13 cellular contexts compared by ENCODE assay signal in the genomic region with DNA sequence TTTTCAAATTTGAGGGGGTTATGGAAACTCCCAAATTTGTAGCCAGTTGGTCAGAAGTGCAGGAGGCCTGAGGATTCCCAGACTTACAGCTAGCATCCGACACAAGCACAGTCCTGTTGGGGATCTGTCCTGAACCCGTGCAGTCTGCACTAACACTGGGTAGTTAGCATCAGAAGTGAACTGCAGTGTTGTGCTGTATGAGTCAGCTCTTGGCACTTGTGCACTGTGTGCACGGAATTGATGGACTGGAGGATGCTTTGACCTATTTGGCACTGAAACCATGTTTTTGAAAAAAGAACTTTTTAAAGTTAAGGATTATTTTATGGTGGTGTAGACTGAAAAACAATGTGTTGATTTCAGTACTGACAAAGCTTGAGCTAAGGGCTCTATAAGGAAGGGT.
A peak's percentile ranks its signal among the peaks of the same experiment; 100 is the strongest.
DNase-seq lines count a peak whose midpoint lies in the region; ATAC-seq and TF ChIP-seq lines count a peak whose summit lies in the region.
"Had no signal": no experiment of that assay in that cellular context is flagged by ENCODE, and none has a peak within 500 bp of the region (broad histone marks: within the 10 kb centered on the region; RNA-seq: fewer than 3 reads in every experiment).

No MANE protein-coding gene starts in this region.

- no TSS peak for BruUV-seq in IMR-90 (replicated peaks; lab: Mats Ljungman, UMichigan)

- H2BK120ac ChIP-seq in IMR-90 (ENCODE audit: low read depth, low read length) = no peak overlapping the region

- H3K18ac ChIP-seq in IMR-90 (ENCODE audit: low read depth, low read length) = no peak overlapping the region

- H3K9me3 Mint-ChIP-seq in chondrocyte (ENCODE audit: low read depth) = no peaks in the 10 kb centered on the region
- H3K9me3 Mint-ChIP-seq: activated naive CD8-positive, alpha-beta T cell treated with anti-CD3 and anti-CD28 coated beads, Interleukin-2, amount 50 U/mL, for 24 hours; H9; T-helper 2 cell treated with Interferon-gamma antibody and Interleukin-4, amounts not matched to agents 5 μg/mL and 100 μg/mL, for 36 hours had no signal

- no peak for TF ChIP-seq CTCF in IMR-90 (conservative IDR thresholded peaks at IDR 0.05; ENCODE audit: low read depth, low read length)
- TF ChIP-seq CTCF in chondrocyte (IDR thresholded peaks at IDR 0.05) = no peak
- TF ChIP-seq CTCF in thoracic aorta (IDR thresholded peaks at IDR 0.05) = no peak

- H2AK5ac ChIP-seq in IMR-90 (ENCODE audit: low read depth, low read length) = no peak overlapping the region

- H3K14ac ChIP-seq in IMR-90 (replicated peaks; ENCODE audit: low read depth, low read length) = no peak overlapping the region

- H3K56ac ChIP-seq in IMR-90 (ENCODE audit: extremely low read depth, insufficient read depth, low read length) = no peak overlapping the region

- no peak overlapping the region for H2BK15ac ChIP-seq in IMR-90 (ENCODE audit: low read depth, low read length)

- no peak overlapping the region for H3K23ac ChIP-seq in IMR-90 (ENCODE audit: low read depth, low read length)

- no CpG with 5 or more reads among the region's 3 CpGs for WGBS in IMR-90 (ENCODE audit: extremely low coverage in 2 of 2, insufficient read length in 1 of 2), 2 experiments

- intact Hi-C loops in IMR-90 (cut with micrococcal nuclease) = no loop called here

- no peaks in the 10 kb centered on the region for H3K27me3 Mint-ChIP-seq in chondrocyte (ENCODE audit: low read depth)
- H3K27me3 Mint-ChIP-seq: natural killer cell treated with Interleukin-12 subunit alpha and Interleukin-12 subunit beta and Interleukin-15 and Interleukin-18, amount 100 ng/mL, for 72 hours had no signal

- H3K4ac ChIP-seq in IMR-90 (ENCODE audit: low read depth, low read length) = no peak overlapping the region

- no peaks in the 10 kb centered on the region; the same call in 1 of the 2 replicates for H3K4me1 ChIP-seq in IMR-90 (ENCODE audit: control insufficient read depth, insufficient read depth, low read length)
- peaks cover 10 to 27% of the 10 kb centered on the region in 2 donors for H3K4me1 ChIP-seq in thoracic aorta (ENCODE audit: control insufficient read depth in 1 of 2, low read depth in 2 of 2)

- no peaks in the 10 kb centered on the region for H3K9me1 ChIP-seq in IMR-90 (ENCODE audit: insufficient read depth, low read length)

- H3K27ac Mint-ChIP-seq in chondrocyte (ENCODE audit: unreplicated experiment) = peak overlapping the region; percentile 12
- H3K27ac Mint-ChIP-seq: activated naive CD8-positive, alpha-beta T cell treated with anti-CD3 and anti-CD28 coated beads, Interleukin-2, amount 50 U/mL, for 24 hours; H9; natural killer cell treated with Interleukin-12 subunit alpha and Interleukin-12 subunit beta and Interleukin-15 and Interleukin-18, amount 100 ng/mL, for 72 hours; T-helper 2 cell treated with Interferon-gamma antibody and Interleukin-4, amounts not matched to agents 5 μg/mL and 100 μg/mL, for 36 hours had no signal

- ATAC-seq in IMR-90 (ENCODE audit: low read depth) (peak; percentile 89), left lobe of liver (peak; percentile 38), thoracic aorta (ENCODE audit: insufficient number of reproducible peaks, low FRiP score, low read depth) (peak; percentile 47), HG02571 (IDR thresholded peaks at IDR 0.05; ENCODE audit: unreplicated experiment) (no peak)
- ATAC-seq: activated naive CD8-positive, alpha-beta T cell treated with anti-CD3 and anti-CD28 coated beads, Interleukin-2, amount 50 U/mL, for 24 hours; natural killer cell treated with Interleukin-12 subunit alpha and Interleukin-12 subunit beta and Interleukin-15 and Interleukin-18, amount 100 ng/mL, for 72 hours had no signal

- CTCF ChIA-PET in IMR-90 (lab: Yijun Ruan, JAX) = interaction anchor here (0.8 to 1.2 kb wide), 2 partner anchors 16 to 460 kb away, joined by 3 read pairs; no protein-coding TSS in a partner anchor

- no peak overlapping the region for H4K91ac ChIP-seq in IMR-90 (ENCODE audit: insufficient read depth, low read depth, low read length)

- no peak for TF ChIP-seq POLR2A in IMR-90 (IDR thresholded peaks at IDR 0.05; ENCODE audit: low read depth, low read length)

- H3K27me3 ChIP-seq in IMR-90 (ENCODE audit: control insufficient read depth, insufficient read depth, low read length) (no peaks in the 10 kb centered on the region; the same call in 1 of the 2 replicates), thoracic aorta (replicated peaks; ENCODE audit: insufficient read depth) (no peaks in the 10 kb centered on the region)

- H3K36me3 ChIP-seq in IMR-90 (ENCODE audit: control insufficient read depth, insufficient read depth, low read length) = no peaks in the 10 kb centered on the region
- no peaks in the 10 kb centered on the region for H3K36me3 ChIP-seq in thoracic aorta

- H3K9me3 ChIP-seq in IMR-90 (ENCODE audit: control insufficient read depth, insufficient read depth, low read length) (no peaks in the 10 kb centered on the region), thoracic aorta (no peaks in the 10 kb centered on the region)

- no peak overlapping the region for H2AFZ ChIP-seq in IMR-90 (replicated peaks; ENCODE audit: low read length, poor library complexity)

- H3K4me2 ChIP-seq in IMR-90 (ENCODE audit: low read depth, low read length) = no peak overlapping the region

- H2BK5ac ChIP-seq in IMR-90 (ENCODE audit: low read depth, low read length, poor library complexity, severe bottlenecking) = no peak overlapping the region

- no peak overlapping the region for H4K8ac ChIP-seq in IMR-90 (ENCODE audit: low read depth in 2 of 2, low read length in 2 of 2)

- no peak overlapping the region for H3K9ac ChIP-seq in IMR-90 (ENCODE audit: low read depth, low read length)

- H3K4me1 Mint-ChIP-seq in chondrocyte (ENCODE audit: low read depth) = peaks cover 58% of the 10 kb centered on the region
- H3K4me1 Mint-ChIP-seq: activated naive CD8-positive, alpha-beta T cell treated with anti-CD3 and anti-CD28 coated beads, Interleukin-2, amount 50 U/mL, for 24 hours had no signal

- dilution Hi-C loops in IMR-90 (cut with HindIII; ENCODE audit: low sequenced_read_pairs, unreplicated experiment) = no loop called here

- H3K79me1 ChIP-seq in IMR-90 (ENCODE audit: low read depth in 1 of 2, low read length in 2 of 2) = no peaks in the 10 kb centered on the region

- H4K5ac ChIP-seq in IMR-90 (ENCODE audit: low read depth, low read length) = no peak overlapping the region

- POLR2A ChIA-PET in IMR-90 (lab: Charles Lee; ENCODE audit: unreplicated experiment) = no interaction called here

- H3K4me3 ChIP-seq in IMR-90 (ENCODE audit: insufficient read depth, low read depth, low read length) (no peak overlapping the region), thoracic aorta (no peak overlapping the region)

- H3K4me3 Mint-ChIP-seq in chondrocyte (ENCODE audit: unreplicated experiment) = no peak overlapping the region
- H3K4me3 Mint-ChIP-seq: activated naive CD8-positive, alpha-beta T cell treated with anti-CD3 and anti-CD28 coated beads, Interleukin-2, amount 50 U/mL, for 24 hours; H9; natural killer cell treated with Interleukin-12 subunit alpha and Interleukin-12 subunit beta and Interleukin-15 and Interleukin-18, amount 100 ng/mL, for 72 hours; T-helper 2 cell treated with Interferon-gamma antibody and Interleukin-4, amounts not matched to agents 5 μg/mL and 100 μg/mL, for 36 hours had no signal

- H3K27ac ChIP-seq in IMR-90 (ENCODE audit: insufficient read depth, low read length) = no peak overlapping the region
- no peak overlapping the region for H3K27ac ChIP-seq in thoracic aorta

- H3K36me3 Mint-ChIP-seq in chondrocyte (ENCODE audit: low read depth) = no peaks in the 10 kb centered on the region
- H3K36me3 Mint-ChIP-seq: natural killer cell treated with Interleukin-12 subunit alpha and Interleukin-12 subunit beta and Interleukin-15 and Interleukin-18, amount 100 ng/mL, for 72 hours had no signal

- no peak overlapping the region for H2BK20ac ChIP-seq in IMR-90 (ENCODE audit: low read depth, low read length)

- no peak for TF ChIP-seq RAD21 in IMR-90 (IDR thresholded peaks at IDR 0.05; ENCODE audit: low read length)

- in situ Hi-C loops in IMR-90 (cut with MboI; ENCODE audit: low sequenced_read_pairs) = no loop called here

- peak; percentile 62 for DNase-seq in IMR-90
- DNase-seq in chondrocyte (ENCODE audit: low spot score) = no peak
- DNase-seq in left lobe of liver (ENCODE audit: low spot score) = no peak
- DNase-seq in thoracic aorta (ENCODE audit: low spot score) = no peak
- no peak for DNase-seq in activated T-cell treated with anti-CD3 and anti-CD28 coated beads for 4 hours
- DNase-seq in activated CD4-positive, alpha-beta T cell treated with anti-CD3 and anti-CD28 coated beads, Interleukin-2, amount 50 U/mL, for 4 hours = no peak
- DNase-seq in epidermal melanocyte (ENCODE audit: insufficient read length, low spot score) = no peak
- DNase-seq: activated naive CD8-positive, alpha-beta T cell treated with anti-CD3 and anti-CD28 coated beads, Interleukin-2, amount 50 U/mL, for 24 hours; H9; NCI-H1694 treated with DMSO at 0.1 percent for 48 hours had no signal

- H2AK9ac ChIP-seq in IMR-90 (replicated peaks; ENCODE audit: low read depth, low read length, poor library complexity) = no peak overlapping the region

- no peaks in the 10 kb centered on the region for H4K20me1 ChIP-seq in IMR-90 (ENCODE audit: insufficient read depth, low read length)

TF ChIP-seq in IMR-90, 13 proteins besides CTCF, POLR2A, EP300 and RAD21 (continues in another document):
- no peak for TF ChIP-seq FOS (IDR thresholded peaks at IDR 0.05; ENCODE audit: low read depth, low read length)
- no peak for TF ChIP-seq CEBPB (IDR thresholded peaks at IDR 0.05; ENCODE audit: low read depth, low read length)
- TF ChIP-seq, protein P1, sequence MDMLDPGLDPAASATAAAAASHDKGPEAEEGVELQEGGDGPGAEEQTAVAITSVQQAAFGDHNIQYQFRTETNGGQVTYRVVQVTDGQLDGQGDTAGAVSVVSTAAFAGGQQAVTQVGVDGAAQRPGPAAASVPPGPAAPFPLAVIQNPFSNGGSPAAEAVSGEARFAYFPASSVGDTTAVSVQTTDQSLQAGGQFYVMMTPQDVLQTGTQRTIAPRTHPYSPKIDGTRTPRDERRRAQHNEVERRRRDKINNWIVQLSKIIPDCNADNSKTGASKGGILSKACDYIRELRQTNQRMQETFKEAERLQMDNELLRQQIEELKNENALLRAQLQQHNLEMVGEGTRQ (IDR thresholded peaks at IDR 0.05; ENCODE audit: low read depth, low read length) = no peak
- TF ChIP-seq NFE2L2 (IDR thresholded peaks at IDR 0.05; ENCODE audit: low read depth, low read length) = no peak
- TF ChIP-seq MAFK (IDR thresholded peaks at IDR 0.05; ENCODE audit: low read depth, low read length) = no peak
- TF ChIP-seq RFX5 (IDR thresholded peaks at IDR 0.05; ENCODE audit: low read depth, low read length) = no peak
- no peak for TF ChIP-seq RCOR1 (IDR thresholded peaks at IDR 0.05; ENCODE audit: insufficient replicate concordance, low read length)
- TF ChIP-seq BHLHE40 (IDR thresholded peaks at IDR 0.05; ENCODE audit: low read depth, low read length) = no peak
- TF ChIP-seq CHD1 (IDR thresholded peaks at IDR 0.05; ENCODE audit: low read depth, low read length) = no peak
- no peak for TF ChIP-seq SMC3 (IDR thresholded peaks at IDR 0.05; ENCODE audit: low read depth, low read length)
- TF ChIP-seq MAZ (IDR thresholded peaks at IDR 0.05; ENCODE audit: borderline replicate concordance, low read depth, low read length) = no peak
- TF ChIP-seq MXI1 (IDR thresholded peaks at IDR 0.05; ENCODE audit: borderline replicate concordance, low read depth, low read length) = no peak
